Comparison of ENCODE assay signal across 24 cellular contexts in the genomic region with DNA sequence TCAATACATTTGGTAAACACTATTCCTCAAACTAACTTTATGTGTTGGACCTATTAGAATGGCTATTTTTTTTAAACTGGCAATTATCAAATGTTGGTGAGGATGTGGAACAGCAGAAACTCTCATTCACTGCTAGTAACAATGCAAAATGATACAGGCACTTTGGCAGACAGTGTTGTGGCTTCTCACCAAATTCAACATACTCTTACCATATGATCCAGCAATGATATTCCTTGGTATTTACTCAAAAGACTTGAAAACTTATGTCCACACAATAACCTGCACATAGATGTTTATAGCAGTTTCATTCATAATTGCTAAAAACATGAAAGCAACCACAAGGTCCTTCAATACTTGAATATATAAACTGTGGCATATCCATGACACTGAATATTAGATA.
DNase-seq lines count a peak whose midpoint lies in the region; ATAC-seq, FAIRE-seq and TF ChIP-seq lines count a peak whose summit lies in the region.
"Had no signal": no experiment of that assay in that cellular context is flagged by ENCODE, and none has a peak within 500 bp of the region (broad histone marks: within the 10 kb centered on the region; RNA-seq: fewer than 3 reads in every experiment).

No MANE protein-coding gene starts in this region.

- DNase-seq in D721Med (ENCODE audit: insufficient read length, low spot score), result no peak
- no peak for DNase-seq in Panc1 (ENCODE audit: low read depth, low spot score)
- peak; percentile 32 for DNase-seq in prostate gland (ENCODE audit: low spot score)
- no peak for DNase-seq in NCI-H187 (lab: John Stamatoyannopoulos, UW)
- DNase-seq in ascending aorta (ENCODE audit: low spot score in 2 of 2), result no peak
- DNase-seq: AML-193; Caco-2; Calu3; CD4-positive, alpha-beta T cell; CD8-positive, alpha-beta T cell; DMS 273 treated with DMSO at 0.1 percent for 48 hours; DMS153; DMS53; DMS79; DND-41; EL; GDM1 had no signal

- CTCF ChIA-PET in Panc1 (lab: Charles Lee), result no interaction called here

- no TSS peak for BruUV-seq in Panc1 (replicated peaks; lab: Mats Ljungman, UMichigan)

- no peaks in the 10 kb centered on the region for H3K4me1 ChIP-seq in Panc1 (ENCODE audit: control insufficient read depth, insufficient read depth, low read length)
- no peaks in the 10 kb centered on the region for H3K4me1 ChIP-seq in prostate gland (replicated peaks)
- no peaks in the 10 kb centered on the region for H3K4me1 ChIP-seq in ascending aorta
- H3K4me1 ChIP-seq: Caco-2 had no signal

- POLR2A ChIA-PET in Panc1 (lab: Charles Lee), result no interaction called here

- TF ChIP-seq CTCF in D721Med (IDR thresholded peaks at IDR 0.05; ENCODE audit: insufficient read depth, missing control alignments) (no peak), Panc1 (IDR thresholded peaks at IDR 0.05) (no peak), prostate gland (IDR thresholded peaks at IDR 0.05) (no peak), ascending aorta (IDR thresholded peaks at IDR 0.05) (no peak)

- intact Hi-C loops in Panc1 (cut with micrococcal nuclease; ENCODE audit: unreplicated experiment), result no loop called here
- intact Hi-C loops in prostate gland (cut with DNase I), result no loop called here
- intact Hi-C loops in ascending aorta (cut with DNase I), result no loop called here

- no peak overlapping the region for H3K4me3 ChIP-seq in Panc1 (ENCODE audit: low read depth in 2 of 2, low read length in 2 of 2)
- H3K4me3 ChIP-seq in prostate gland, result no peak overlapping the region
- no peak overlapping the region for H3K4me3 ChIP-seq in ascending aorta
- H3K4me3 ChIP-seq: A549; BLaER1 treated with 17β-estradiol and CSF1 and Interleukin-3, amounts not matched to agents 10 nM and 100 nM; GM12878 had no signal

- H3K27ac ChIP-seq in Panc1 (ENCODE audit: low read length) (peak overlapping the region; percentile 10; the same call in 1 of the 2 replicates), prostate gland (no peak overlapping the region), ascending aorta (no peak overlapping the region)
- H3K27ac ChIP-seq: 22Rv1; A549; BLaER1 treated with 17β-estradiol and CSF1 and Interleukin-3, amounts not matched to agents 10 nM and 100 nM; C4-2B had no signal

- ATAC-seq in Panc1, result no peak
- ATAC-seq: A549; CD8-positive, alpha-beta T cell; GM12878 had no signal

- in situ Hi-C loops in Panc1 (cut with HindIII; ENCODE audit: low pct_unique_long_range_greater_than_20kb, low sequenced_read_pairs), result no loop called here

- H3K9me3 ChIP-seq in Panc1 (ENCODE audit: control insufficient read depth, insufficient read depth, low read depth, low read length) (no peaks in the 10 kb centered on the region), prostate gland (no peaks in the 10 kb centered on the region), ascending aorta (no peaks in the 10 kb centered on the region)
- H3K9me3 ChIP-seq: A549; BLaER1 treated with 17β-estradiol and CSF1 and Interleukin-3, amounts not matched to agents 10 nM and 100 nM; Caco-2 had no signal

- TF ChIP-seq POLR2A in prostate gland (IDR thresholded peaks at IDR 0.05), result no peak

- peak; percentile 63 for FAIRE-seq in D721Med (lab: Jason Lieb, UNC)
- FAIRE-seq: A549, GM12878, GM12892, GM18507 had no signal

- no peaks in the 10 kb centered on the region for H3K27me3 ChIP-seq in Panc1 (ENCODE audit: control insufficient read depth, insufficient read depth, low read length)
- no peaks in the 10 kb centered on the region for H3K27me3 ChIP-seq in prostate gland (replicated peaks; ENCODE audit: insufficient read depth)
- no peaks in the 10 kb centered on the region for H3K27me3 ChIP-seq in ascending aorta
- H3K27me3 ChIP-seq: BLaER1 treated with 17β-estradiol and CSF1 and Interleukin-3, amounts not matched to agents 10 nM and 100 nM had no signal

- H3K36me3 ChIP-seq in Panc1 (ENCODE audit: control insufficient read depth, insufficient read depth, low read length) (no peaks in the 10 kb centered on the region), prostate gland (no peaks in the 10 kb centered on the region), ascending aorta (no peaks in the 10 kb centered on the region)
